ENCODE assay signal across 5 cellular contexts in genomic region chr16:18985254-18985653, GRCh38. TPM values are rescaled to one million over a fixed set of nuclear protein-coding genes. Genes with fewer than 3 reads are reported as not detected.
"Had no signal": no experiment of that assay in that cellular context is flagged by ENCODE, and none has a peak within 500 bp of the region (broad histone marks: within the 10 kb centered on the region; RNA-seq: fewer than 3 reads in every experiment).

No MANE protein-coding gene starts in this region.

RNA-seq across cellular contexts. Expression of gene TMC7, which starts 1.5 kb away (rescaled TPM):
- total RNA-seq: activated B cell treated with CpG ODN at 0.5 μM for 24 hours; activated CD8-positive, alpha-beta T cell treated with anti-CD3 and anti-CD28 coated beads for 36 hours; activated T-cell treated with anti-CD3 and anti-CD28 coated beads, Interleukin-2, amount 50 U/mL, for 4 hours; activated T-helper 17 cell treated with anti-CD3 and anti-CD28 coated beads, Interleukin-2, amount 50 U/mL, for 72 hours; T-helper 17 cell had no signal
